8 cellular contexts compared by ENCODE assay signal in genomic region chr19:36014029-36014924, GRCh38. TPM values are rescaled to one million over a fixed set of nuclear protein-coding genes. Genes with fewer than 3 reads are reported as not detected.
DNase-seq lines count a peak whose midpoint lies in the region; ATAC-seq, FAIRE-seq and TF ChIP-seq lines count a peak whose summit lies in the region.

TSS of gene ALKBH6 (minus strand) at chr19:36014213. CDS start at chr19:36013397, 816 bp downstream.

- DNase-seq in AG10803 (ENCODE audit: low read depth) (peak; percentile 97), NCI-H460 (ENCODE audit: extremely low read depth, low read depth) (peak; percentile 99), cerebellum (ENCODE audit: low spot score) (peak; percentile 99), keratinocyte (ENCODE audit: low read depth, low spot score) (peak; percentile 88)
- DNase-seq in activated CD4-positive, CD25-positive, alpha-beta regulatory T cell treated with anti-CD3 and anti-CD28 coated beads, Interleukin-2, amount 50 U/mL, for 72 hours, result peak; percentile 99
- DNase-seq in stimulated activated CD4-positive, alpha-beta T cell treated with anti-CD3 and anti-CD28 coated beads, Interleukin-15, amount 100 ng/mL, for 1 hour (ENCODE audit: low read depth in 1 of 2, low spot score in 1 of 2), result peak; percentile 98

- H3K36me3 ChIP-seq in keratinocyte (ENCODE audit: control insufficient read depth in 2 of 2, extremely low read depth in 1 of 2, insufficient read depth in 2 of 2, low read length in 2 of 2), result no peaks in the 10 kb centered on the region

- H3K9ac ChIP-seq in keratinocyte (ENCODE audit: control insufficient read depth, extremely low read depth, insufficient read depth, low read length), result peak within 1 kb of the TSS; percentile 81

- TF ChIP-seq CTCF in AG10803 (conservative IDR thresholded peaks at IDR 0.05; ENCODE audit: low read length) (no peak), keratinocyte (optimal IDR thresholded peaks at IDR 0.05 in 1 of 3, IDR thresholded peaks at IDR 0.05 in 1 of 3, conservative IDR thresholded peaks at IDR 0.05 in 1 of 3; ENCODE audit: extremely low read depth in 1 of 3, insufficient read depth in 2 of 3, low read length in 3 of 3) (no peak)

- dilution Hi-C loops in keratinocyte (cut with MboI; ENCODE audit: extremely low pct_ligation_motif_present, low sequenced_read_pairs), result no loop called here

- ATAC-seq in GM19043 (IDR thresholded peaks at IDR 0.05; ENCODE audit: low read depth, unreplicated experiment) (peak; percentile 93), HG03378 (IDR thresholded peaks at IDR 0.05; ENCODE audit: unreplicated experiment) (peak; percentile 93)

- peak; percentile 91 for FAIRE-seq in keratinocyte (lab: Jason Lieb, UNC)

- H3K9me3 ChIP-seq in keratinocyte (ENCODE audit: control insufficient read depth, low read depth, low read length), result no peaks in the 10 kb centered on the region

- no peaks in the 10 kb centered on the region for H4K20me1 ChIP-seq in keratinocyte (ENCODE audit: control insufficient read depth, extremely low read depth, insufficient read depth, low read length)

- H3K9me1 ChIP-seq in keratinocyte (ENCODE audit: control insufficient read depth, extremely low read depth, insufficient read depth, low read length), result no peaks in the 10 kb centered on the region

- peak within 1 kb of the TSS; percentile 79 for H3K27ac ChIP-seq in keratinocyte (ENCODE audit: control insufficient read depth, insufficient read depth, low read length)

- H2AFZ ChIP-seq in keratinocyte (ENCODE audit: control insufficient read depth, low read length), result peak within 1 kb of the TSS; percentile 95

- H3K79me2 ChIP-seq in keratinocyte (ENCODE audit: control insufficient read depth, insufficient read depth, low read length), result peaks cover 10% of the 10 kb centered on the region

- H3K4me3 ChIP-seq in AG10803 (ENCODE audit: low read length) (peak within 1 kb of the TSS; percentile 90), keratinocyte (ENCODE audit: control insufficient read depth in 2 of 3, extremely low read depth in 1 of 3, insufficient read depth in 2 of 3, low read depth in 1 of 3, low read length in 3 of 3) (peak within 1 kb of the TSS; percentile 67 to 90 (median 86))

- H3K4me1 ChIP-seq in keratinocyte (ENCODE audit: control insufficient read depth, extremely low read depth, insufficient read depth, low read length), result peaks cover 11% of the 10 kb centered on the region

- H3K4me2 ChIP-seq in keratinocyte (ENCODE audit: control insufficient read depth, extremely low read depth, insufficient read depth, low read depth, low read length), result peak within 1 kb of the TSS; percentile 89

- no peaks in the 10 kb centered on the region for H3K27me3 ChIP-seq in keratinocyte (ENCODE audit: control insufficient read depth, extremely low read depth, insufficient read depth, low read length)

RNA-seq across cellular contexts. Expression of gene ALKBH6, which starts in this region (rescaled TPM):
- total RNA-seq in NCI-H460 (2014; rRNA removed; shearing (Covaris generic)), result 21.1 and 25.6 TPM in 2 replicates
- 94.7 and 133 TPM in 2 replicates for polyA plus RNA-seq in NCI-H460 (2014; cell fraction: nucleus; rRNA removed)
- 6.3 TPM for total RNA-seq in cerebellum
- polyA plus RNA-seq in keratinocyte, result 27.8 to 37.1 TPM (median 36.7 TPM) in 3 replicates
- 3.5 TPM for polyA plus RNA-seq in keratinocyte (2011; ENCODE audit: low read depth)
- 15.8 and 26.9 TPM in 2 replicates for polyA plus RNA-seq in keratinocyte (2011; cell fraction: cytosol; rRNA removed)
- polyA plus RNA-seq in keratinocyte (2011; cell fraction: nucleus; rRNA removed), result 87.0 and 90.7 TPM in 2 replicates
- polyA plus RNA-seq in keratinocyte (2012; ENCODE audit: low replicate concordance), result 22.5 and 25.9 TPM in 2 replicates
- polyA minus RNA-seq in keratinocyte, result 10.6 to 13.3 TPM (median 12.9 TPM) in 3 replicates
- polyA minus RNA-seq in keratinocyte (2011; cell fraction: cytosol; rRNA and poly(A)+ RNA removed), result 20.7 TPM
- 8.5 and 15.7 TPM in 2 replicates for polyA minus RNA-seq in keratinocyte (2011; cell fraction: nucleus; rRNA and poly(A)+ RNA removed)

Comparison
In these comparisons a context has a peak if more than half of its experiments do, and no peak if none do; other contexts are left out.
1. Peak in every context shown above with its lines: DNase-seq, ATAC-seq, H3K4me3 ChIP-seq and H3K27ac ChIP-seq.